Comparison of ENCODE assay signal across 12 cellular contexts in genomic region chr10:60985946-60986345, GRCh38.
"Had no signal": no experiment of that assay in that cellular context is flagged by ENCODE, and none has a peak within 500 bp of the region (broad histone marks: within the 10 kb centered on the region; RNA-seq: fewer than 3 reads in every experiment).

No MANE protein-coding gene starts in this region.

- DNase-seq: dorsolateral prefrontal cortex; effector CD8-positive, alpha-beta T cell; foreskin keratinocyte; immature natural killer cell; left cardiac atrium; left ventricle myocardium inferior; lower lobe of right lung; midbrain; psoas muscle; stimulated activated CD4-positive, alpha-beta T cell treated with anti-CD3 and anti-CD28 coated beads, Interleukin-12 subunit alpha, Interleukin-12 subunit beta, amount 100 ng/mL, for 4 hours; stimulated activated naive CD4-positive, alpha-beta T cell had no signal

- ATAC-seq: foreskin keratinocyte, left cardiac atrium, lower lobe of right lung, psoas muscle, sciatic nerve had no signal
